Comparison of ENCODE assay signal across 32 cellular contexts in the genomic region with DNA sequence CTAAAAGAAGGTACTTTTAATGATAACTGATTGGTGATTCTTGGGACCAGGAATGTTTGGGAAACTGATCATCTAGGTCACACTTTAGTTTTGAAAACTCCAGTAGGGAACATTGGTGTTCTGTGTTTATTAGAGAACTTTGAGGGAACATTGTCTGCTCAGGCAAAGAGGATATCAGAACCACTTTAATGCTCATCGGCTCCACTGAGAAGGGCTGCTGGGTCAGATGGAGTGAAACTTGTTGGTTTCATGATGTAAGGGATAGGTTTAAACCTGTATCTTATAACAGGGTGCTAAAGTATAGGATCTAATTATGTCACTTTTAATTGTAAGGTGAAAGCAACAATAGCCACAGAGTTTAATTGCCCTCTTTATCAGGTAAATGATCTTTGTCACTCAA. TPM values are rescaled to one million over a fixed set of nuclear protein-coding genes. Genes with fewer than 3 reads are reported as not detected.
DNase-seq lines count a peak whose midpoint lies in the region; ATAC-seq, FAIRE-seq and TF ChIP-seq lines count a peak whose summit lies in the region.
"Had no signal": no experiment of that assay in that cellular context is flagged by ENCODE, and none has a peak within 500 bp of the region (broad histone marks: within the 10 kb centered on the region; RNA-seq: fewer than 3 reads in every experiment).

No MANE protein-coding gene starts in this region.

- in situ Hi-C loops in mammary epithelial cell (cut with MboI; ENCODE audit: low sequenced_read_pairs in 2 of 2) (no loop called here), HepG2 (cut with HindIII; ENCODE audit: extremely low pct_ligation_motif_present, low pct_unique_long_range_greater_than_20kb) (no loop called here)

- H3K4me1 ChIP-seq in mammary epithelial cell (ENCODE audit: insufficient read depth, low read length) (peaks cover 14% of the 10 kb centered on the region), HepG2 (ENCODE audit: insufficient read depth, low read length) (peaks cover 78% of the 10 kb centered on the region), vagina (no peaks in the 10 kb centered on the region)
- H3K4me1 ChIP-seq: gastrocnemius medialis had no signal

- CTCF ChIA-PET in MCF 10A (lab: Yijun Ruan, JAX) = no interaction called here
- CTCF ChIA-PET in mammary epithelial cell (lab: Charles Lee; ENCODE audit: low non-redundant PET) = no interaction called here
- CTCF ChIA-PET in HepG2 (lab: Yijun Ruan, JAX; ENCODE audit: low intra/inter-chr PET ratio, low total read pairs) = no interaction called here

- intact Hi-C loops in MCF 10A (cut with micrococcal nuclease) = no loop called here
- intact Hi-C loops in mammary epithelial cell (cut with micrococcal nuclease) = no loop called here
- intact Hi-C loops in HepG2 (cut with micrococcal nuclease; ENCODE audit: unreplicated experiment) = loop anchor here (2.0 kb wide), 1 partner anchor 30 kb away; the partner anchor contains the start of gene MBD2
- intact Hi-C loops in vagina (cut with DNase I) = no loop called here

- no peak overlapping the region for H3K4me3 Mint-ChIP-seq in MCF 10A (ENCODE audit: unreplicated experiment)
- no peak overlapping the region for H3K4me3 Mint-ChIP-seq in activated T-helper 17 cell treated with anti-CD3 and anti-CD28 coated beads, Interleukin-2, amount 50 U/mL, for 72 hours
- H3K4me3 Mint-ChIP-seq: activated naive CD4-positive, alpha-beta T cell treated with anti-CD3 and anti-CD28 coated beads for 36 hours; naive thymus-derived CD4-positive, alpha-beta T cell; stimulated activated effector memory CD8-positive, alpha-beta T cell treated with anti-CD3 and anti-CD28 coated beads, Interleukin-12 subunit alpha, Interleukin-12 subunit beta, amount 100 ng/mL, for 72 hours; T-helper 17 cell had no signal

- H3K9me3 Mint-ChIP-seq in MCF 10A (ENCODE audit: unreplicated experiment) = no peaks in the 10 kb centered on the region
- H3K9me3 Mint-ChIP-seq in activated T-helper 17 cell treated with anti-CD3 and anti-CD28 coated beads, Interleukin-2, amount 50 U/mL, for 72 hours = no peaks in the 10 kb centered on the region
- H3K9me3 Mint-ChIP-seq: activated naive CD4-positive, alpha-beta T cell treated with anti-CD3 and anti-CD28 coated beads for 36 hours; naive thymus-derived CD4-positive, alpha-beta T cell; stimulated activated effector memory CD8-positive, alpha-beta T cell treated with anti-CD3 and anti-CD28 coated beads, Interleukin-12 subunit alpha, Interleukin-12 subunit beta, amount 100 ng/mL, for 72 hours had no signal

- TF ChIP-seq EP300 in HepG2 (IDR thresholded peaks at IDR 0.05; ENCODE audit: low read depth in 2 of 2, low read length in 2 of 2) (no peak), HepG2 (CRISPR knock-in tag; IDR thresholded peaks at IDR 0.05; ENCODE audit: borderline replicate concordance) (no peak)

- no peak overlapping the region for H3K27ac ChIP-seq in mammary epithelial cell (ENCODE audit: insufficient read depth, low read depth, low read length)
- peak overlapping the region; percentile 57; the same call in 1 of the 2 replicates for H3K27ac ChIP-seq in SK-N-MC
- peak overlapping the region; percentile 89 for H3K27ac ChIP-seq in HepG2 (ENCODE audit: extremely low read length, insufficient read depth, low read length)
- H3K27ac ChIP-seq in vagina = peak overlapping the region; percentile 20
- H3K27ac ChIP-seq: BLaER1, gastrocnemius medialis, KMS-11, left ventricle myocardium inferior, spleen had no signal

- H3K9me3 ChIP-seq in mammary epithelial cell (replicated peaks; ENCODE audit: insufficient read depth, low read length) (no peaks in the 10 kb centered on the region), SK-N-MC (ENCODE audit: low read depth, low read length) (no peaks in the 10 kb centered on the region), HepG2 (ENCODE audit: low read length) (no peaks in the 10 kb centered on the region), vagina (no peaks in the 10 kb centered on the region)
- H3K9me3 ChIP-seq: BLaER1, gastrocnemius medialis, left ventricle myocardium inferior, SK-N-SH, spleen had no signal

- DNase-seq in MCF 10A (ENCODE audit: unreplicated experiment) (no peak), mammary epithelial cell (no peak), SK-N-MC (ENCODE audit: low read depth, low spot score) (no peak), HepG2 (ENCODE audit: low spot score) (no peak), vagina (ENCODE audit: extremely low spot score in 2 of 2) (no peak), iPS-NIHi7 (ENCODE audit: extremely low spot score) (no peak)
- DNase-seq: activated CD4-positive, alpha-beta T cell treated with anti-CD3 and anti-CD28 coated beads for 4 hours; activated naive CD4-positive, alpha-beta T cell treated with anti-CD3 and anti-CD28 coated beads for 36 hours; activated T-cell treated with anti-CD3 and anti-CD28 coated beads, Interleukin-2, amount 50 U/mL, for 48 hours; amygdala; COR-L47; effector memory CD4-positive, alpha-beta T cell; gastrocnemius medialis; hippocampal formation; left ventricle myocardium inferior; naive thymus-derived CD4-positive, alpha-beta T cell; NCI-H2029 treated with DMSO at 0.1 percent for 48 hours; NCI-H524 treated with DMSO at 0.1 percent for 48 hours; occipital lobe; RPMI8226; SK-N-SH; spleen; stimulated activated CD4-positive, alpha-beta T cell treated with anti-CD3 and anti-CD28 coated beads, Interleukin-2, amount 100 ng/mL, for 48 hours; T-helper 17 cell had no signal

- H3K36me3 ChIP-seq in mammary epithelial cell (ENCODE audit: insufficient read depth, low read length) = no peaks in the 10 kb centered on the region
- H3K36me3 ChIP-seq in SK-N-MC (ENCODE audit: insufficient read depth, low read length) = no peaks in the 10 kb centered on the region
- H3K36me3 ChIP-seq in HepG2 (replicated peaks in 1 of 2; ENCODE audit: control insufficient read depth in 1 of 2, insufficient read depth in 2 of 2, low read length in 2 of 2) = no peaks in the 10 kb centered on the region
- H3K36me3 ChIP-seq in vagina = no peaks in the 10 kb centered on the region
- H3K36me3 ChIP-seq: BLaER1, gastrocnemius medialis, left ventricle myocardium inferior, spleen had no signal

- TF ChIP-seq CTCF in MCF 10A (IDR thresholded peaks at IDR 0.05; ENCODE audit: unreplicated experiment) (no peak), mammary epithelial cell (conservative IDR thresholded peaks at IDR 0.05 in 1 of 2, IDR thresholded peaks at IDR 0.05 in 1 of 2; ENCODE audit: extremely low read depth in 1 of 2, insufficient read depth in 1 of 2, low read depth in 1 of 2, low read length in 2 of 2) (no peak), HepG2 (CRISPR knock-in tag; IDR thresholded peaks at IDR 0.05) (no peak), vagina (IDR thresholded peaks at IDR 0.05) (no peak)

- H3K27ac Mint-ChIP-seq in MCF 10A (ENCODE audit: low read depth, unreplicated experiment) = peak overlapping the region; percentile 49
- H3K27ac Mint-ChIP-seq in activated T-helper 17 cell treated with anti-CD3 and anti-CD28 coated beads, Interleukin-2, amount 50 U/mL, for 72 hours = no peak overlapping the region
- H3K27ac Mint-ChIP-seq: activated naive CD4-positive, alpha-beta T cell treated with anti-CD3 and anti-CD28 coated beads for 36 hours; naive thymus-derived CD4-positive, alpha-beta T cell; stimulated activated effector memory CD8-positive, alpha-beta T cell treated with anti-CD3 and anti-CD28 coated beads, Interleukin-12 subunit alpha, Interleukin-12 subunit beta, amount 100 ng/mL, for 72 hours; T-helper 17 cell had no signal

- BruUV-seq in MCF 10A (replicated peaks; lab: Mats Ljungman, UMichigan) (no TSS peak), mammary epithelial cell (replicated peaks; lab: Mats Ljungman, UMichigan) (no TSS peak), HepG2 (replicated peaks; lab: Mats Ljungman, UMichigan) (no TSS peak)

- no peaks in the 10 kb centered on the region for H4K20me1 ChIP-seq in mammary epithelial cell (ENCODE audit: insufficient read depth, low read length)
- no peaks in the 10 kb centered on the region for H4K20me1 ChIP-seq in HepG2 (ENCODE audit: insufficient read depth, low read length)
- H4K20me1 ChIP-seq: BLaER1 had no signal

- 100% methylated on average over 1 of the region's 1 CpG for WGBS in mammary epithelial cell (ENCODE audit: low coverage, missing lambda C conversion rate)
- WGBS in HepG2 (ENCODE audit: low lambda C conversion rate) = 30% methylated on average over 1 of the region's 1 CpG

- H3K79me2 ChIP-seq in mammary epithelial cell (ENCODE audit: insufficient read depth, low read length) = no peaks in the 10 kb centered on the region
- no peaks in the 10 kb centered on the region for H3K79me2 ChIP-seq in HepG2 (ENCODE audit: insufficient read depth, low read length)

- TF ChIP-seq POLR2A in HepG2 (IDR thresholded peaks at IDR 0.05; ENCODE audit: insufficient read depth in 1 of 2, low read depth in 2 of 2, low read length in 2 of 2) = no peak
- TF ChIP-seq POLR2A in vagina (IDR thresholded peaks at IDR 0.05) = no peak

- no peak for FAIRE-seq in HepG2 (lab: Jason Lieb, UNC)
- FAIRE-seq: bronchial epithelial cell, colon, GM12891 had no signal

- POLR2A ChIA-PET in MCF 10A (lab: Yijun Ruan, JAX) = interaction anchor here (1.0 to 1.3 kb wide), 3 partner anchors 8 to 107 kb away, joined by 3 to 4 read pairs (median 3); partner anchors contain the start of gene MBD2
- POLR2A ChIA-PET in HepG2 (lab: Yijun Ruan, JAX) = interaction anchor here (1.6 kb wide), 1 partner anchor 15 kb away, joined by 34 read pairs; the partner anchor contains the start of gene POLI

- H3K27me3 ChIP-seq in mammary epithelial cell (ENCODE audit: insufficient read depth, low read length) (no peaks in the 10 kb centered on the region), HepG2 (ENCODE audit: control insufficient read depth in 1 of 2, insufficient read depth in 2 of 2, low read length in 2 of 2) (no peaks in the 10 kb centered on the region; a peak in 1 of 5 replicates), vagina (no peaks in the 10 kb centered on the region)
- H3K27me3 ChIP-seq: BLaER1, gastrocnemius medialis, spleen had no signal

- ATAC-seq in HepG2 (no peak), GM21423 (IDR thresholded peaks at IDR 0.05; ENCODE audit: unreplicated experiment) (no peak)
- ATAC-seq in activated T-helper 17 cell treated with anti-CD3 and anti-CD28 coated beads, Interleukin-2, amount 50 U/mL, for 72 hours (replicated peaks) = no peak
- ATAC-seq: gastrocnemius medialis; naive thymus-derived CD4-positive, alpha-beta T cell; stimulated activated effector memory CD8-positive, alpha-beta T cell treated with anti-CD3 and anti-CD28 coated beads, Interleukin-12 subunit alpha, Interleukin-12 subunit beta, amount 100 ng/mL, for 72 hours; T-helper 17 cell had no signal

- H2AFZ ChIP-seq in mammary epithelial cell (ENCODE audit: low read depth, low read length) = no peak overlapping the region
- H2AFZ ChIP-seq in HepG2 (ENCODE audit: low read length) = peak overlapping the region; percentile 70

- H3K9ac ChIP-seq in mammary epithelial cell (ENCODE audit: insufficient read depth, low read length) = no peak overlapping the region
- no peak overlapping the region for H3K9ac ChIP-seq in SK-N-MC (ENCODE audit: insufficient read length)
- H3K9ac ChIP-seq in HepG2 (ENCODE audit: insufficient read depth, low read depth, low read length) = peak overlapping the region; percentile 70
- H3K9ac ChIP-seq: BLaER1, KMS-11, SK-N-SH had no signal

- H3K27me3 Mint-ChIP-seq in MCF 10A (ENCODE audit: insufficient read depth, unreplicated experiment) = no peaks in the 10 kb centered on the region
- H3K27me3 Mint-ChIP-seq in activated T-helper 17 cell treated with anti-CD3 and anti-CD28 coated beads, Interleukin-2, amount 50 U/mL, for 72 hours = no peaks in the 10 kb centered on the region
- H3K27me3 Mint-ChIP-seq: T-helper 17 cell had no signal

- no peak overlapping the region for H3K4me3 ChIP-seq in mammary epithelial cell (replicated peaks in 1 of 3; ENCODE audit: insufficient read depth in 1 of 3, low read depth in 2 of 3, low read length in 3 of 3)
- H3K4me3 ChIP-seq in SK-N-MC = no peak overlapping the region
- peak overlapping the region; percentile 23 to 51 (median 35); a peak in 4 of 6 replicates for H3K4me3 ChIP-seq in HepG2 (replicated peaks in 1 of 3; ENCODE audit: insufficient read depth in 1 of 3, low read depth in 2 of 3, low read length in 3 of 3)
- H3K4me3 ChIP-seq in vagina = no peak overlapping the region
- H3K4me3 ChIP-seq: BLaER1, gastrocnemius medialis, left ventricle myocardium inferior, spleen had no signal

- H3K4me2 ChIP-seq in mammary epithelial cell (ENCODE audit: insufficient read depth, low read depth, low read length) (no peak overlapping the region), HepG2 (ENCODE audit: low read depth, low read length) (peak overlapping the region; percentile 81)
- H3K4me2 ChIP-seq: BLaER1, KMS-11, SK-N-SH had no signal

- no peak for TF ChIP-seq RAD21 in HepG2 (CRISPR knock-in tag; IDR thresholded peaks at IDR 0.05)

- H3K4me1 Mint-ChIP-seq in MCF 10A (ENCODE audit: insufficient read depth, unreplicated experiment) = peaks cover 19% of the 10 kb centered on the region
- H3K4me1 Mint-ChIP-seq in activated T-helper 17 cell treated with anti-CD3 and anti-CD28 coated beads, Interleukin-2, amount 50 U/mL, for 72 hours = peaks cover 6% of the 10 kb centered on the region

- no peaks in the 10 kb centered on the region for H3K36me3 Mint-ChIP-seq in MCF 10A (ENCODE audit: insufficient read depth, unreplicated experiment)
- no peaks in the 10 kb centered on the region for H3K36me3 Mint-ChIP-seq in activated T-helper 17 cell treated with anti-CD3 and anti-CD28 coated beads, Interleukin-2, amount 50 U/mL, for 72 hours (ENCODE audit: low read depth)
- H3K36me3 Mint-ChIP-seq: naive thymus-derived CD4-positive, alpha-beta T cell; stimulated activated effector memory CD8-positive, alpha-beta T cell treated with anti-CD3 and anti-CD28 coated beads, Interleukin-12 subunit alpha, Interleukin-12 subunit beta, amount 100 ng/mL, for 72 hours had no signal

- dilution Hi-C loops in mammary epithelial cell (cut with HindIII; ENCODE audit: low sequenced_read_pairs) = no loop called here

RNA-seq across cellular contexts. Expression of gene POLI, which starts 14.2 kb away (rescaled TPM):
- total RNA-seq in MCF 10A (2022) = 34.7 and 37.4 TPM in 2 replicates
- total RNA-seq in mammary epithelial cell = 10 to 100 TPM; 23.3 to 27.5 TPM
- polyA plus RNA-seq in mammary epithelial cell = 4.2 TPM
- 2.3 TPM for polyA minus RNA-seq in mammary epithelial cell
- total RNA-seq in HepG2 (2016; rRNA removed; fragmentation: Illumina TruSeq; extraction: Trizol) = 14.1 and 16.8 TPM in 2 replicates
- total RNA-seq in HepG2 (2016; cell fraction: cytosol; rRNA removed; fragmentation: Illumina TruSeq; extraction: Trizol; ENCODE audit: low read depth) = 41.2 and 49.7 TPM in 2 replicates
- 15.2 and 16.9 TPM in 2 replicates for total RNA-seq in HepG2 (2016; cell fraction: insoluble cytoplasmic fraction; rRNA removed; fragmentation: Illumina TruSeq; extraction: Trizol)
- 22.0 and 28.7 TPM in 2 replicates for total RNA-seq in HepG2 (2016; cell fraction: membrane; rRNA removed; fragmentation: Illumina TruSeq; extraction: Trizol)
- 24.8 and 26.2 TPM in 2 replicates for total RNA-seq in HepG2 (2016; cell fraction: nucleus; rRNA removed; fragmentation: Illumina TruSeq; extraction: Trizol)
- 17.2 and 21.2 TPM in 2 replicates for polyA plus RNA-seq in HepG2 (2011; rRNA removed)
- polyA plus RNA-seq in HepG2 (2011; cell fraction: cytosol; rRNA removed) = 3.6 and 4.5 TPM in 2 replicates
- 41.4 and 49.8 TPM in 2 replicates for polyA plus RNA-seq in HepG2 (2011; cell fraction: nucleus; rRNA removed)
- 10.6 and 14.5 TPM in 2 replicates for polyA plus RNA-seq in HepG2 (2012)
- polyA plus RNA-seq in HepG2 (2016; cell fraction: cytosol; fragmentation: Illumina TruSeq; extraction: Trizol; ENCODE audit: low read depth) = 1.5 and 1.7 TPM in 2 replicates
- 14.7 and 14.8 TPM in 2 replicates for polyA plus RNA-seq in HepG2 (2016; cell fraction: insoluble cytoplasmic fraction; fragmentation: Illumina TruSeq; extraction: Trizol; ENCODE audit: low read depth)
- polyA plus RNA-seq in HepG2 (2016; cell fraction: membrane; fragmentation: Illumina TruSeq; extraction: Trizol; ENCODE audit: low read depth) = 5.1 and 5.3 TPM in 2 replicates
- 57.5 and 59.9 TPM in 2 replicates for polyA plus RNA-seq in HepG2 (2016; cell fraction: nucleus; fragmentation: Illumina TruSeq; extraction: Trizol; ENCODE audit: insufficient read depth, low read depth)
- polyA minus RNA-seq in HepG2 (2011; rRNA and poly(A)+ RNA removed; ENCODE audit: low replicate concordance) = 4.6 and 6.5 TPM in 2 replicates
- 7.3 and 10.0 TPM in 2 replicates for polyA minus RNA-seq in HepG2 (2011; cell fraction: cytosol; rRNA and poly(A)+ RNA removed)
- 46.1 and 47.0 TPM in 2 replicates for polyA minus RNA-seq in HepG2 (2011; cell fraction: nucleus; rRNA and poly(A)+ RNA removed)
- 20.9 TPM for total RNA-seq in vagina
- 10 to 100 TPM; 13.4 to 23.3 TPM for total RNA-seq in activated T-helper 17 cell treated with anti-CD3 and anti-CD28 coated beads, Interleukin-2, amount 50 U/mL, for 72 hours

RNA-seq across cellular contexts. Expression of gene MBD2, which starts 30.7 kb away (rescaled TPM):
- total RNA-seq in MCF 10A (2022) (179 and 194 TPM in 2 replicates), mammary epithelial cell (100 to 1,000 TPM in 1 of 2 donors, 10 to 100 TPM in 1; 31.3 to 136 TPM), HepG2 (2016; rRNA removed; fragmentation: Illumina TruSeq; extraction: Trizol) (38.5 and 48.6 TPM in 2 replicates), vagina (43.0 TPM)
- polyA plus RNA-seq in mammary epithelial cell (37.9 TPM), HepG2 (2011; rRNA removed) (15.1 and 19.1 TPM in 2 replicates)
- polyA minus RNA-seq in mammary epithelial cell = 122 TPM
- 24.9 and 27.3 TPM in 2 replicates for total RNA-seq in HepG2 (2016; cell fraction: cytosol; rRNA removed; fragmentation: Illumina TruSeq; extraction: Trizol; ENCODE audit: low read depth)
- total RNA-seq in HepG2 (2016; cell fraction: insoluble cytoplasmic fraction; rRNA removed; fragmentation: Illumina TruSeq; extraction: Trizol) = 29.4 and 38.2 TPM in 2 replicates
- 63.4 and 68.1 TPM in 2 replicates for total RNA-seq in HepG2 (2016; cell fraction: membrane; rRNA removed; fragmentation: Illumina TruSeq; extraction: Trizol)
- total RNA-seq in HepG2 (2016; cell fraction: nucleus; rRNA removed; fragmentation: Illumina TruSeq; extraction: Trizol) = 10.7 and 13.6 TPM in 2 replicates
- polyA plus RNA-seq in HepG2 (2011; cell fraction: cytosol; rRNA removed) = 7.8 and 10.5 TPM in 2 replicates
- 7.1 and 7.5 TPM in 2 replicates for polyA plus RNA-seq in HepG2 (2011; cell fraction: nucleus; rRNA removed)
- 13.7 and 24.4 TPM in 2 replicates for polyA plus RNA-seq in HepG2 (2012)
- polyA plus RNA-seq in HepG2 (2016; cell fraction: cytosol; fragmentation: Illumina TruSeq; extraction: Trizol; ENCODE audit: low read depth) = 46.2 and 46.3 TPM in 2 replicates
- polyA plus RNA-seq in HepG2 (2016; cell fraction: insoluble cytoplasmic fraction; fragmentation: Illumina TruSeq; extraction: Trizol; ENCODE audit: low read depth) = 43.4 and 46.4 TPM in 2 replicates
- 55.8 and 75.8 TPM in 2 replicates for polyA plus RNA-seq in HepG2 (2016; cell fraction: membrane; fragmentation: Illumina TruSeq; extraction: Trizol; ENCODE audit: low read depth)
- polyA plus RNA-seq in HepG2 (2016; cell fraction: nucleus; fragmentation: Illumina TruSeq; extraction: Trizol; ENCODE audit: insufficient read depth, low read depth) = 45.5 and 52.2 TPM in 2 replicates
- polyA minus RNA-seq in HepG2 (2011; rRNA and poly(A)+ RNA removed; ENCODE audit: low replicate concordance) = 17.9 and 34.9 TPM in 2 replicates
- 18.2 and 30.0 TPM in 2 replicates for polyA minus RNA-seq in HepG2 (2011; cell fraction: cytosol; rRNA and poly(A)+ RNA removed)
- polyA minus RNA-seq in HepG2 (2011; cell fraction: nucleus; rRNA and poly(A)+ RNA removed) = 15.5 and 16.7 TPM in 2 replicates
- 100 to 1,000 TPM; 170 to 190 TPM for total RNA-seq in activated T-helper 17 cell treated with anti-CD3 and anti-CD28 coated beads, Interleukin-2, amount 50 U/mL, for 72 hours

Comparison
In these comparisons a context has a peak if more than half of its experiments do, and no peak if none do; other contexts are left out.
1. H3K4me3 ChIP-seq: peak in HepG2 (3 of 3); none in mammary epithelial cell (0 of 3), SK-N-MC (single experiment) and vagina (0 of 2).